8 cellular contexts compared by ENCODE assay signal in the genomic region with DNA sequence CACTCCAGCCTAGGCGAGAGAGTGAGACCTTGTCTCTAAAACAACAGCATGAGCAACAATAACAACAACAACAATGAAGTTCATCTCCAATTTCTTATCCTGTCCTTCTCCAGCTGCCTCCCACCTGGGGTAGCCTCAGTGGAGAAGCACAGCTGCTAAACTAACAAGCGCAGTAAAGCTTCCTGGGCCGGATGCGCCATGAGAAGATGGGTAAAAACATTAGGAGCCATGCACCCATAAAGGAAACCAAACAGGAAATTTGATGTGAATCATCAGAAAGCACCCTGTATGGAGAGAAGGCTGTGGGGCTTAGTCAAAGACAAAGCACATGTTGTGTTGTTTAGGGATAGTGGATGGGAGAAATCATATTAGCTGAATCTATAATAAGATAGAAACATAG.
DNase-seq lines count a peak whose midpoint lies in the region; ATAC-seq, FAIRE-seq and TF ChIP-seq lines count a peak whose summit lies in the region.

No MANE protein-coding gene starts in this region.

- no peaks in the 10 kb centered on the region for H3K27me3 Mint-ChIP-seq in activated CD8-positive, alpha-beta T cell treated with anti-CD3 and anti-CD28 coated beads for 36 hours

- H3K4me1 ChIP-seq in SJCRH30, result peaks cover 5% of the 10 kb centered on the region; the same call in 1 of the 2 replicates
- H3K4me1 ChIP-seq in aorta (ENCODE audit: control insufficient read depth in 1 of 2, insufficient read depth in 2 of 2, low read length in 2 of 2), result no peaks in the 10 kb centered on the region

- H3K27ac ChIP-seq in SJCRH30 (no peak overlapping the region), aorta (ENCODE audit: low read depth in 1 of 2, low read length in 2 of 2) (no peak overlapping the region)

- CTCF ChIA-PET in activated CD8-positive, alpha-beta T cell treated with anti-CD3 and anti-CD28 coated beads for 36 hours (lab: Charles Lee), result interaction anchor here (0.7 to 3.7 kb wide), 20 partner anchors 10 to 734 kb away, joined by 3 to 15 read pairs (median 4); no protein-coding TSS in a partner anchor

- H3K4me1 Mint-ChIP-seq in activated CD8-positive, alpha-beta T cell treated with anti-CD3 and anti-CD28 coated beads for 36 hours (ENCODE audit: low read depth), result peaks cover 88% of the 10 kb centered on the region

- peak overlapping the region; percentile 1 for H3K4me3 Mint-ChIP-seq in activated CD8-positive, alpha-beta T cell treated with anti-CD3 and anti-CD28 coated beads for 36 hours

- H3K27me3 ChIP-seq in SJCRH30 (no peaks in the 10 kb centered on the region), aorta (ENCODE audit: control insufficient read depth in 1 of 2, insufficient read depth in 2 of 2, low read length in 1 of 2) (no peaks in the 10 kb centered on the region)

- FAIRE-seq in RCC 7860 (lab: Jason Lieb, UNC), result no peak

- ATAC-seq in GM18870 (IDR thresholded peaks at IDR 0.05; ENCODE audit: unreplicated experiment) (peak; percentile 71), HG03159 (IDR thresholded peaks at IDR 0.05; ENCODE audit: unreplicated experiment) (peak; percentile 45), aorta (ENCODE audit: low FRiP score) (no peak), sciatic nerve (no peak)
- ATAC-seq in activated CD8-positive, alpha-beta T cell treated with anti-CD3 and anti-CD28 coated beads for 36 hours, result peak; percentile 56

- H3K36me3 ChIP-seq in SJCRH30 (no peaks in the 10 kb centered on the region), aorta (ENCODE audit: control insufficient read depth in 1 of 2, insufficient read depth in 2 of 2, low read length in 1 of 2) (no peaks in the 10 kb centered on the region)

- peaks cover 4% of the 10 kb centered on the region for H3K36me3 Mint-ChIP-seq in activated CD8-positive, alpha-beta T cell treated with anti-CD3 and anti-CD28 coated beads for 36 hours (ENCODE audit: low read depth)

- 94 to 95% methylated on average over 4 of the region's 4 CpGs for WGBS in aorta, 2 donors

- intact Hi-C loops in activated CD8-positive, alpha-beta T cell treated with anti-CD3 and anti-CD28 coated beads for 36 hours (cut with micrococcal nuclease), result loop anchor here (2.0 to 5.0 kb wide), 3 partner anchors 49 to 191 kb away; no protein-coding TSS in a partner anchor
- intact Hi-C loops in aorta (cut with DNase I) (no loop called here), sciatic nerve (cut with DNase I) (loop anchor here (1.0 to 10.0 kb wide), 2 partner anchors 25 to 118 kb away; a partner anchor contains a TSS)

- TF ChIP-seq CTCF in activated CD8-positive, alpha-beta T cell treated with anti-CD3 and anti-CD28 coated beads for 36 hours (IDR thresholded peaks at IDR 0.05), result no peak

- POLR2A ChIA-PET in activated CD8-positive, alpha-beta T cell treated with anti-CD3 and anti-CD28 coated beads for 36 hours (lab: Charles Lee), result interaction anchor here (0.5 to 2.8 kb wide), 15 partner anchors 19 to 280 kb away, joined by 3 to 13 read pairs (median 4); a partner anchor contains a TSS

- DNase-seq in activated CD8-positive, alpha-beta T cell treated with anti-CD3 and anti-CD28 coated beads for 36 hours, result peak; percentile 66
- DNase-seq in kidney tubule cell (ENCODE audit: low spot score) (peak; percentile 51), SJCRH30 (no peak), aorta (no peak), sciatic nerve (ENCODE audit: low spot score) (no peak), RCC 7860 (ENCODE audit: low spot score) (no peak)

- no peaks in the 10 kb centered on the region for H3K9me3 ChIP-seq in SJCRH30 (replicated peaks)
- no peaks in the 10 kb centered on the region for H3K9me3 ChIP-seq in aorta (ENCODE audit: control insufficient read depth, low read length)

- H3K9me3 Mint-ChIP-seq in activated CD8-positive, alpha-beta T cell treated with anti-CD3 and anti-CD28 coated beads for 36 hours, result peaks cover 7% of the 10 kb centered on the region

- H3K27ac Mint-ChIP-seq in activated CD8-positive, alpha-beta T cell treated with anti-CD3 and anti-CD28 coated beads for 36 hours, result peak overlapping the region; percentile 84

- no peak overlapping the region for H3K4me3 ChIP-seq in SJCRH30
- no peak overlapping the region for H3K4me3 ChIP-seq in aorta (ENCODE audit: low read length in 2 of 2)

Comparison
In these comparisons a context has a peak if more than half of its experiments do, and no peak if none do; other contexts are left out.
1. ATAC-seq: peak in GM18870 (single experiment), HG03159 (single experiment) and activated CD8-positive, alpha-beta T cell treated with anti-CD3 and anti-CD28 coated beads for 36 hours (single experiment); none in aorta (single experiment) and sciatic nerve (single experiment).
2. DNase-seq: peak in activated CD8-positive, alpha-beta T cell treated with anti-CD3 and anti-CD28 coated beads for 36 hours (single experiment) and kidney tubule cell (single experiment); none in SJCRH30 (0 of 2), aorta (0 of 2), sciatic nerve (single experiment) and RCC 7860 (single experiment).
3. intact Hi-C loops: an anchor here in activated CD8-positive, alpha-beta T cell treated with anti-CD3 and anti-CD28 coated beads for 36 hours (2.0 to 5.0 kb wide) and sciatic nerve (1.0 to 10.0 kb wide); none called in aorta.